ENCODE assay signal across 8 cellular contexts in the genomic region with DNA sequence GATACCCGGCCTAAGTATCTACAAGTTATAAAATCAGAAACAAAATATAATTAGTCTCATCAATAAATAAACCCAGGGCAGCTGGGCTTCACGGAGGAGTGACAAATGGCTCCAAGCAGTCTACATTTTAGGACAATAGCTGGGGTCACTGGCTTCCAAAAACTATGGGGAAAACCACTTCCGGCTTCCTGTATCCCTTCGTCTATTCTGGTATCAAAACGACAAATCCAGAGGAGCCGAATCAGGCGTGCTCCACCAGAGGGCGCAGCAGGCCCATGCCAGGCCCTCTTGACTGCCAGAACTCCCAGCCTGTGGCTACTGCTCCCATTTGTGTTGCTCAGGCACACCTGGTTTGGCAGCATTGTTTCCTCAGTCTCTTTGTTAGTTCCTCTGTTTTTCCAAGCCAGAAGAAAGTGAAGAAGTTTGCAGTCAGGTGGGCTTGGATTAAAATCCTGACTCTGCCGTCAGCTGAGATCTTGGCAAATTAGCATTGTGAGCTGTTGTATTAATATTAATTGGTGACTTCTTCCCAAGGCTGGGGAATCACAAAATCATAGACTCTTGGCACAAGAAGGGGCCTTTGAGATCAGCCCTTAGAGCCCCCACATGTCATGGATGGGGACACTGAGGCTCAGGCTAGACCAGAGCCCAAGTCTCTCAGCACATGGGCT. TPM values are rescaled to one million over a fixed set of nuclear protein-coding genes. Genes with fewer than 3 reads are reported as not detected.
DNase-seq lines count a peak whose midpoint lies in the region; ATAC-seq and TF ChIP-seq lines count a peak whose summit lies in the region.

No MANE protein-coding gene starts in this region.

- peak; percentile 87 for ATAC-seq in naive thymus-derived CD4-positive, alpha-beta T cell
- ATAC-seq in HG02759 (IDR thresholded peaks at IDR 0.05; ENCODE audit: unreplicated experiment): no peak

- H3K27ac ChIP-seq in OCI-LY7 (ENCODE audit: low read depth, low read length, poor library complexity, severe bottlenecking) (no peak overlapping the region), esophagus squamous epithelium (peak overlapping the region; percentile 41 to 74 (median 57))
- no peak overlapping the region for H3K27ac ChIP-seq in naive thymus-derived CD4-positive, alpha-beta T cell (ENCODE audit: low read depth, low read length)

- peaks cover 0 to 20% (median 11%) of the 10 kb centered on the region in 7 donors for H3K4me1 Mint-ChIP-seq in naive thymus-derived CD4-positive, alpha-beta T cell

- H3K27me3 Mint-ChIP-seq in naive thymus-derived CD4-positive, alpha-beta T cell: no peaks in the 10 kb centered on the region

- H3K9me2 ChIP-seq in OCI-LY7 (ENCODE audit: insufficient read depth, low read length): no peaks in the 10 kb centered on the region

- no peak overlapping the region for H3K4me3 ChIP-seq in OCI-LY7 (ENCODE audit: low read depth, low read length, poor library complexity, severe bottlenecking)
- no peak overlapping the region for H3K4me3 ChIP-seq in esophagus squamous epithelium
- no peak overlapping the region for H3K4me3 ChIP-seq in naive thymus-derived CD4-positive, alpha-beta T cell (ENCODE audit: low read length)

- no peak overlapping the region for H3K4me3 Mint-ChIP-seq in naive thymus-derived CD4-positive, alpha-beta T cell

- no peaks in the 10 kb centered on the region for H3K27me3 ChIP-seq in esophagus squamous epithelium
- no peaks in the 10 kb centered on the region for H3K27me3 ChIP-seq in naive thymus-derived CD4-positive, alpha-beta T cell (ENCODE audit: control insufficient read depth in 2 of 2, insufficient read depth in 2 of 2, low read length in 2 of 2)

- H4K20me1 ChIP-seq in OCI-LY7 (ENCODE audit: insufficient read depth, low read length): no peaks in the 10 kb centered on the region

- peak overlapping the region; percentile 41; the same call in 1 of the 2 replicates for H3K4me2 ChIP-seq in OCI-LY7 (ENCODE audit: low read length)

- DNase-seq in ELF-1 (ENCODE audit: low read depth, low spot score) (peak; percentile 98), HuH-7.5 (ENCODE audit: low spot score) (peak; percentile 76), OCI-LY7 (ENCODE audit: low spot score) (peak; percentile 84), activated T-cell treated with anti-CD3 and anti-CD28 coated beads for 48 hours (ENCODE audit: low read depth) (peak; percentile 67), esophagus squamous epithelium (lab: John Stamatoyannopoulos, UW) (peak; percentile 10)
- peak; percentile 19 to 69 (median 51) for DNase-seq in naive thymus-derived CD4-positive, alpha-beta T cell
- peak; percentile 20 to 24 for DNase-seq in stimulated activated CD8-positive, alpha-beta memory T cell treated with anti-CD3 and anti-CD28 coated beads, Interleukin-7, amount 100 ng/mL, for 1 hour (ENCODE audit: low read depth in 2 of 2)

- H3K9me3 ChIP-seq in OCI-LY7 (ENCODE audit: low read length): no peaks in the 10 kb centered on the region
- no peaks in the 10 kb centered on the region for H3K9me3 ChIP-seq in esophagus squamous epithelium
- no peaks in the 10 kb centered on the region for H3K9me3 ChIP-seq in naive thymus-derived CD4-positive, alpha-beta T cell (ENCODE audit: control insufficient read depth in 2 of 3, low read length in 3 of 3)

- TF ChIP-seq POLR2A in esophagus squamous epithelium (IDR thresholded peaks at IDR 0.05): no peak

- peaks cover 15% of the 10 kb centered on the region; the same call in 1 of the 2 replicates for H3K36me3 ChIP-seq in OCI-LY7 (ENCODE audit: insufficient read depth, low read length)
- peaks cover 0 to 26% (median 0%) of the 10 kb centered on the region in 3 donors for H3K36me3 ChIP-seq in esophagus squamous epithelium
- H3K36me3 ChIP-seq in naive thymus-derived CD4-positive, alpha-beta T cell (ENCODE audit: control insufficient read depth in 2 of 3, insufficient read depth in 3 of 3, low read length in 3 of 3): no peaks in the 10 kb centered on the region

- CTCF ChIA-PET in OCI-LY7 (lab: Charles Lee; ENCODE audit: unreplicated experiment): interaction anchor here (1.0 kb wide), 1 partner anchor 101 kb away, joined by 3 read pairs; no protein-coding TSS in a partner anchor
- CTCF ChIA-PET in naive thymus-derived CD4-positive, alpha-beta T cell (lab: Charles Lee): interaction anchor here (0.7 to 2.1 kb wide), 9 partner anchors 11 to 186 kb away, joined by 3 to 10 read pairs (median 4); a partner anchor contains a TSS

- H3K79me2 ChIP-seq in OCI-LY7 (ENCODE audit: insufficient read depth, low read depth, low read length): no peaks in the 10 kb centered on the region

- POLR2A ChIA-PET in OCI-LY7 (lab: Charles Lee): no interaction called here
- POLR2A ChIA-PET in naive thymus-derived CD4-positive, alpha-beta T cell (lab: Charles Lee): interaction anchor here (1.1 to 4.1 kb wide), 2 partner anchors 12 to 477 kb away, joined by 5 to 20 read pairs; a partner anchor contains a TSS

- H3K36me3 Mint-ChIP-seq in naive thymus-derived CD4-positive, alpha-beta T cell: peaks cover 0 to 11% (median 3%) of the 10 kb centered on the region in 5 donors

- WGBS in esophagus squamous epithelium, 2 donors: 17 to 22% methylated on average over 9 of the region's 9 CpGs

- H3K9me3 Mint-ChIP-seq in naive thymus-derived CD4-positive, alpha-beta T cell: no peaks in the 10 kb centered on the region

- BruUV-seq in OCI-LY7 (replicated peaks; lab: Mats Ljungman, UMichigan): no TSS peak

- TF ChIP-seq CTCF in OCI-LY7 (conservative IDR thresholded peaks at IDR 0.05; ENCODE audit: low read length): peak; percentile 97
- peak; percentile 83 to 98 (median 96) for TF ChIP-seq CTCF in esophagus squamous epithelium (IDR thresholded peaks at IDR 0.05)

- H3K4me1 ChIP-seq in OCI-LY7 (ENCODE audit: insufficient read depth, low read length, poor library complexity, severe bottlenecking) (peaks cover 20% of the 10 kb centered on the region), esophagus squamous epithelium (peaks cover 0 to 11% (median 5%) of the 10 kb centered on the region in 3 donors)
- no peaks in the 10 kb centered on the region for H3K4me1 ChIP-seq in naive thymus-derived CD4-positive, alpha-beta T cell (ENCODE audit: control insufficient read depth in 2 of 2, insufficient read depth in 2 of 2, low read length in 2 of 2)

- peak overlapping the region; percentile 91 for H2AFZ ChIP-seq in OCI-LY7 (ENCODE audit: low read length)

- H3K27ac Mint-ChIP-seq in naive thymus-derived CD4-positive, alpha-beta T cell: peak overlapping the region in 4 of 9 donors; percentile 7 to 49 (median 19)

- intact Hi-C loops in OCI-LY7 (cut with micrococcal nuclease; ENCODE audit: unreplicated experiment): loop anchor here (1.0 kb wide), 2 partner anchors 107 to 187 kb away; no protein-coding TSS in a partner anchor
- intact Hi-C loops in esophagus squamous epithelium (cut with DNase I): loop anchor here (5.0 to 10.0 kb wide), 3 partner anchors 54 to 189 kb away; a partner anchor contains a TSS
- intact Hi-C loops in naive thymus-derived CD4-positive, alpha-beta T cell (cut with micrococcal nuclease): loop anchor here (1.0 to 5.0 kb wide), 5 partner anchors 64 to 456 kb away; no protein-coding TSS in a partner anchor

RNA-seq across cellular contexts. Expression of a gene that starts 11.6 kb away (rescaled TPM):
- total RNA-seq in OCI-LY7 (2014; rRNA removed; shearing (Covaris generic)): 8.1 and 8.6 TPM in 2 replicates
- total RNA-seq in OCI-LY7 (2022) (37.1 and 37.2 TPM in 2 replicates), esophagus squamous epithelium (10 to 100 TPM; 36.7 to 56.5 (median 42.8) TPM)
- 10 to 100 TPM; 43.9 to 66.5 (median 60.7) TPM for total RNA-seq in naive thymus-derived CD4-positive, alpha-beta T cell
- polyA plus RNA-seq in naive thymus-derived CD4-positive, alpha-beta T cell: 10 to 100 TPM; 30.5 to 38.7 TPM

RNA-seq across cellular contexts. Expression of a gene that starts 54.7 kb away (rescaled TPM):
- 10.9 and 16.3 TPM in 2 replicates for total RNA-seq in OCI-LY7 (2014; rRNA removed; shearing (Covaris generic))
- 13.4 and 15.3 TPM in 2 replicates for total RNA-seq in OCI-LY7 (2022)
- total RNA-seq in esophagus squamous epithelium: 1,000 to 10,000 TPM in 2 of 4 donors, 100 to 1,000 TPM in 2; 287 to 1,151 (median 926) TPM
- total RNA-seq in naive thymus-derived CD4-positive, alpha-beta T cell: 10 to 100 TPM in 1 of 5 experiments, 1 to 10 TPM in 4; 4.2 to 34.6 (median 7.8) TPM
- 1 to 10 TPM; 2.9 to 3.9 TPM for polyA plus RNA-seq in naive thymus-derived CD4-positive, alpha-beta T cell

Comparison
In these comparisons a context has a peak if more than half of its experiments do, and no peak if none do; other contexts are left out.
1. DNase-seq: peak in every context shown above with its lines; median percentile 98 in ELF-1; 84 in OCI-LY7; 76 in HuH-7.5; 67 in activated T-cell treated with anti-CD3 and anti-CD28 coated beads for 48 hours; 51 in naive thymus-derived CD4-positive, alpha-beta T cell; 22 in stimulated activated CD8-positive, alpha-beta memory T cell treated with anti-CD3 and anti-CD28 coated beads, Interleukin-7, amount 100 ng/mL, for 1 hour; 10 in esophagus squamous epithelium.
2. H3K27ac ChIP-seq: peak in esophagus squamous epithelium (4 of 4); none in OCI-LY7 (single experiment) and naive thymus-derived CD4-positive, alpha-beta T cell (single experiment).
3. RNA of a gene that starts 54.7 kb away (total RNA-seq): 287 to 1,151 TPM in esophagus squamous epithelium; 10.9 to 16.3 TPM in OCI-LY7 and 4.2 to 34.6 TPM in naive thymus-derived CD4-positive, alpha-beta T cell; every median in the first group is over 4 times any median in the second.